Comparison of ENCODE assay signal across 1 cellular context in the genomic region with DNA sequence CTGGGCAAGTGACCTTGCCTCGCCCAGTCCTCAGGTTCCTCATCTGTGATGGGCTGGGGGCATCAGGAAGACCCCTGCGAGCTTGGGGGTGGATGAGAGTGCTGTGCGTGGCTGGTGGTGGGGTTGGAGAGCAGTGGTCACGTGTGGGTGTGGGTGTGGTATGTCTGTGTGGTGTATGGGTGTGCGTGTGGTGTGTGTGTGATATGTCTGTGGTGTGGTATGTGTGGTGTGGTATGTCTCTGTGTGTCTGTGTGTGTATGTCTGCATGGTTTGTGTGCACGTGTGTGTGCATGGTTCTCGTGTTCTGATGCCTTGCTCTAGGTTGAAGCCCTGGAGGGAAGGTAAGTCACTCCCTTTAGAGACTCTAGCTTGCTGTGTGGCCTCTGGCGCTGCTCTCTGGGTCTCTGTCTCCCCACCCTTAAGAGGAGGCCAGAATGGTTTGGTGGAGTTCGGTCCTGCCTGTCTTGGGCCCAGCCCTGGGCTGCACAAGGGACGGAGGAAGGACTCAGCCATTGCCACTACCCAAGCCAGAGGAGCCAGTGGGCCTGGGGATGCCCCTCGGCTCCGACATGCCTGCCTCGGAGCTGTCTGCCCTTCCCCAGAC.
TF ChIP-seq lines count a peak whose summit lies in the region.

No MANE protein-coding gene starts in this region.

TF ChIP-seq in A549, 52 proteins besides CTCF, POLR2A, EP300 and RAD21 (continued from another document):
- TF ChIP-seq, protein P1, sequence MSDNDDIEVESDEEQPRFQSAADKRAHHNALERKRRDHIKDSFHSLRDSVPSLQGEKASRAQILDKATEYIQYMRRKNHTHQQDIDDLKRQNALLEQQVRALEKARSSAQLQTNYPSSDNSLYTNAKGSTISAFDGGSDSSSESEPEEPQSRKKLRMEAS (IDR thresholded peaks at IDR 0.05) = no peak
- TF ChIP-seq KDM5A (IDR thresholded peaks at IDR 0.05) (no peak), ZC3H11A (IDR thresholded peaks at IDR 0.05) (no peak), KDM1A (IDR thresholded peaks at IDR 0.05; ENCODE audit: low read depth) (no peak), HOXA7 (CRISPR knock-in tag; IDR thresholded peaks at IDR 0.05) (no peak), SREBF2 (IDR thresholded peaks at IDR 0.05) (no peak), RFX5 (IDR thresholded peaks at IDR 0.05) (no peak), MAZ (IDR thresholded peaks at IDR 0.05; ENCODE audit: borderline replicate concordance, low read depth, low read length) (no peak), RNF2 (IDR thresholded peaks at IDR 0.05; ENCODE audit: borderline replicate concordance, low read depth) (no peak), TP53 (CRISPR knock-in tag; IDR thresholded peaks at IDR 0.05) (no peak), ZFP36 (IDR thresholded peaks at IDR 0.05; ENCODE audit: borderline replicate concordance, partially characterized antibody) (no peak), ZSCAN20 (CRISPR knock-in tag; IDR thresholded peaks at IDR 0.05) (no peak), FOSL2 (IDR thresholded peaks at IDR 0.05) (no peak), FOSL2 (CRISPR knock-in tag; IDR thresholded peaks at IDR 0.05) (no peak)
